Comparison of ENCODE assay signal across 16 cellular contexts in genomic region chr7:17236161-17236560, GRCh38.
DNase-seq lines count a peak whose midpoint lies in the region; ATAC-seq, FAIRE-seq and TF ChIP-seq lines count a peak whose summit lies in the region.
"Had no signal": no experiment of that assay in that cellular context is flagged by ENCODE, and none has a peak within 500 bp of the region (broad histone marks: within the 10 kb centered on the region; RNA-seq: fewer than 3 reads in every experiment).

No MANE protein-coding gene starts in this region.

- no peak for TF ChIP-seq POLR2A in GM12892 (IDR thresholded peaks at IDR 0.05; ENCODE audit: low read depth, low read length)

- intact Hi-C loops in natural killer cell (cut with micrococcal nuclease) = loop anchor here (10.0 kb wide), 1 partner anchor 251 kb away; no protein-coding TSS in a partner anchor

- peaks cover 22% of the 10 kb centered on the region for H3K9me3 Mint-ChIP-seq in activated CD4-positive, alpha-beta T cell treated with anti-CD3 and anti-CD28 coated beads, Interleukin-2, amount 10 ng/mL, durations not matched to agents 7 days and 5 days
- peaks cover 11 to 22% of the 10 kb centered on the region in 2 donors for H3K9me3 Mint-ChIP-seq in activated naive CD4-positive, alpha-beta T cell treated with anti-CD3 and anti-CD28 coated beads, Interleukin-2, amount 50 U/mL, for 72 hours
- H3K9me3 Mint-ChIP-seq in natural killer cell = no peaks in the 10 kb centered on the region

- peaks cover 17% of the 10 kb centered on the region for H3K36me3 Mint-ChIP-seq in activated CD4-positive, alpha-beta T cell treated with anti-CD3 and anti-CD28 coated beads, Interleukin-2, amount 10 ng/mL, durations not matched to agents 7 days and 5 days (ENCODE audit: low read depth)
- peaks cover 6 to 37% of the 10 kb centered on the region in 2 donors for H3K36me3 Mint-ChIP-seq in activated naive CD4-positive, alpha-beta T cell treated with anti-CD3 and anti-CD28 coated beads, Interleukin-2, amount 50 U/mL, for 72 hours
- H3K36me3 Mint-ChIP-seq in natural killer cell = no peaks in the 10 kb centered on the region

- H3K27ac Mint-ChIP-seq in activated CD4-positive, alpha-beta T cell treated with anti-CD3 and anti-CD28 coated beads, Interleukin-2, amount 10 ng/mL, durations not matched to agents 7 days and 5 days = peak overlapping the region; percentile 9
- peak overlapping the region; percentile 8 to 18 for H3K27ac Mint-ChIP-seq in activated naive CD4-positive, alpha-beta T cell treated with anti-CD3 and anti-CD28 coated beads, Interleukin-2, amount 50 U/mL, for 72 hours
- peak overlapping the region; percentile 96 to 98 for H3K27ac Mint-ChIP-seq in natural killer cell
- H3K27ac Mint-ChIP-seq: mesothelial cell of epicardium had no signal

- no peak overlapping the region for H3K4me3 Mint-ChIP-seq in activated CD4-positive, alpha-beta T cell treated with anti-CD3 and anti-CD28 coated beads, Interleukin-2, amount 10 ng/mL, durations not matched to agents 7 days and 5 days
- H3K4me3 Mint-ChIP-seq in natural killer cell = no peak overlapping the region
- H3K4me3 Mint-ChIP-seq: mesothelial cell of epicardium had no signal

- no peaks in the 10 kb centered on the region for H3K27me3 Mint-ChIP-seq in activated CD4-positive, alpha-beta T cell treated with anti-CD3 and anti-CD28 coated beads, Interleukin-2, amount 10 ng/mL, durations not matched to agents 7 days and 5 days
- H3K27me3 Mint-ChIP-seq in natural killer cell (ENCODE audit: low read depth in 2 of 2) = no peaks in the 10 kb centered on the region

- H3K4me1 Mint-ChIP-seq in activated CD4-positive, alpha-beta T cell treated with anti-CD3 and anti-CD28 coated beads, Interleukin-2, amount 10 ng/mL, durations not matched to agents 7 days and 5 days = peaks cover 38% of the 10 kb centered on the region
- H3K4me1 Mint-ChIP-seq in natural killer cell = peaks cover 17 to 30% of the 10 kb centered on the region in 2 donors

- POLR2A ChIA-PET in activated CD4-positive, alpha-beta T cell treated with anti-CD3 and anti-CD28 coated beads, Interleukin-2, amount 10 ng/mL, durations not matched to agents 7 days and 5 days (lab: Charles Lee) = no interaction called here

- no peak for DNase-seq in activated CD4-positive, alpha-beta T cell treated with anti-CD3 and anti-CD28 coated beads, Interleukin-2, amount 10 ng/mL, durations not matched to agents 7 days and 5 days
- no peak for DNase-seq in activated CD4-positive, alpha-beta T cell treated with anti-CD3 and anti-CD28 coated beads for 48 hours
- DNase-seq in HT-29 (ENCODE audit: low spot score) (peak; percentile 3), natural killer cell (no peak), cerebellum (ENCODE audit: low spot score) (no peak), GM12892 (ENCODE audit: insufficient read length) (no peak)
- no peak for DNase-seq in activated naive CD4-positive, alpha-beta T cell treated with anti-CD3 and anti-CD28 coated beads, Interleukin-2, amount 50 U/mL, for 72 hours (ENCODE audit: low spot score in 2 of 2)
- DNase-seq: activated gamma-delta T cell treated with Interleukin-2 at 50 U/mL for 16 hours, Karpas-422, NCI-H2029, NCI-H748 treated with DMSO at 0.1 percent for 48 hours, stomach, SW 1271 had no signal

- ATAC-seq in activated naive CD4-positive, alpha-beta T cell treated with anti-CD3 and anti-CD28 coated beads, Interleukin-2, amount 50 U/mL, for 72 hours = no peak
- ATAC-seq in natural killer cell (no peak), HG02571 (IDR thresholded peaks at IDR 0.05; ENCODE audit: unreplicated experiment) (no peak)

- CTCF ChIA-PET in activated CD4-positive, alpha-beta T cell treated with anti-CD3 and anti-CD28 coated beads, Interleukin-2, amount 10 ng/mL, durations not matched to agents 7 days and 5 days (lab: Charles Lee) = no interaction called here

- TF ChIP-seq CTCF in natural killer cell (IDR thresholded peaks at IDR 0.05) = no peak

- FAIRE-seq in GM12892 (lab: Jason Lieb, UNC) = no peak
- FAIRE-seq: islet of Langerhans had no signal

Comparison
In these comparisons a context has a peak if more than half of its experiments do, and no peak if none do; other contexts are left out.
1. H3K27ac Mint-ChIP-seq: peak in every context shown above with its lines; median percentile 97 in natural killer cell; 13 in activated naive CD4-positive, alpha-beta T cell treated with anti-CD3 and anti-CD28 coated beads, Interleukin-2, amount 50 U/mL, for 72 hours; 9 in activated CD4-positive, alpha-beta T cell treated with anti-CD3 and anti-CD28 coated beads, Interleukin-2, amount 10 ng/mL, durations not matched to agents 7 days and 5 days.